Comparison of ENCODE assay signal across 26 cellular contexts in genomic region chr10:5917305-5917704, GRCh38.
"Had no signal": no experiment of that assay in that cellular context is flagged by ENCODE, and none has a peak within 500 bp of the region (broad histone marks: within the 10 kb centered on the region; RNA-seq: fewer than 3 reads in every experiment).

No MANE protein-coding gene starts in this region.

- H3K9me3 ChIP-seq: neutrophil, pancreas, psoas muscle, right lobe of liver, sigmoid colon, suprapubic skin, testis, tibial artery, transverse colon, upper lobe of right lung, uterus had no signal

- H3K4me1 ChIP-seq: pancreas, psoas muscle, right lobe of liver, sigmoid colon, testis, tibial artery, transverse colon, upper lobe of right lung, uterus had no signal

- ATAC-seq: naive thymus-derived CD8-positive, alpha-beta T cell; pancreas; psoas muscle; right cardiac atrium; stimulated activated memory B cell treated with anti-CD40 and anti-IgM and Interleukin-4, amounts not matched to agents 10 μg/mL and 1 μg/mL and 100 μg/mL, for 72 hours; stimulated activated naive CD8-positive, alpha-beta T cell treated with anti-CD3 and anti-CD28 coated beads, Interleukin-15, amount 100 ng/mL, for 72 hours; stimulated activated naive CD8-positive, alpha-beta T cell treated with anti-CD3 and anti-CD28 coated beads, Interleukin-15, Interleukin-2, amounts not matched to agents 100 U/mL and 50 U/mL, for 24 hours; upper lobe of right lung had no signal

- H3K27me3 ChIP-seq: neutrophil, pancreas, right lobe of liver, sigmoid colon, suprapubic skin, testis, tibial artery, transverse colon, upper lobe of right lung, uterus had no signal

- H3K36me3 ChIP-seq: uterus had no signal

- H3K27ac ChIP-seq: neutrophil, pancreas, psoas muscle, right lobe of liver, sigmoid colon, testis, tibial artery, transverse colon, upper lobe of right lung, uterus had no signal

- FAIRE-seq: pancreas, small intestine had no signal

- DNase-seq: naive B cell; naive thymus-derived CD8-positive, alpha-beta T cell; nephron progenitor cell; nucleus accumbens; pancreas; psoas muscle; right cardiac atrium; right lobe of liver; sigmoid colon; small intestine; stimulated activated CD4-positive, alpha-beta T cell treated with anti-CD3 and anti-CD28 coated beads, Interleukin-15, amount 100 ng/mL, for 24 hours; stimulated activated CD4-positive, alpha-beta T cell treated with anti-CD3 and anti-CD28 coated beads, Interleukin-2, amount 100 ng/mL, for 24 hours; stimulated activated CD4-positive, alpha-beta T cell treated with anti-CD3 and anti-CD28 coated beads, Interleukin-2, amount 100 ng/mL, for 48 hours; stimulated activated CD4-positive, alpha-beta T cell treated with anti-CD3 and anti-CD28 coated beads, Interleukin-4, amount 100 ng/mL, for 24 hours; stimulated activated naive CD4-positive, alpha-beta T cell; stimulated activated naive CD8-positive, alpha-beta T cell treated with anti-CD3 and anti-CD28 coated beads, Interleukin-15, amount 100 ng/mL, for 72 hours; stimulated activated naive CD8-positive, alpha-beta T cell treated with anti-CD3 and anti-CD28 coated beads, Interleukin-15, Interleukin-2, amounts not matched to agents 100 U/mL and 50 U/mL, for 24 hours; substantia nigra; testis; transverse colon; upper lobe of right lung; uterus had no signal

- H3K4me3 ChIP-seq: pancreas, psoas muscle, right lobe of liver, sigmoid colon, suprapubic skin, testis, tibial artery, transverse colon, upper lobe of right lung, uterus had no signal
